Comparison of ENCODE assay signal across 8 cellular contexts in the genomic region with DNA sequence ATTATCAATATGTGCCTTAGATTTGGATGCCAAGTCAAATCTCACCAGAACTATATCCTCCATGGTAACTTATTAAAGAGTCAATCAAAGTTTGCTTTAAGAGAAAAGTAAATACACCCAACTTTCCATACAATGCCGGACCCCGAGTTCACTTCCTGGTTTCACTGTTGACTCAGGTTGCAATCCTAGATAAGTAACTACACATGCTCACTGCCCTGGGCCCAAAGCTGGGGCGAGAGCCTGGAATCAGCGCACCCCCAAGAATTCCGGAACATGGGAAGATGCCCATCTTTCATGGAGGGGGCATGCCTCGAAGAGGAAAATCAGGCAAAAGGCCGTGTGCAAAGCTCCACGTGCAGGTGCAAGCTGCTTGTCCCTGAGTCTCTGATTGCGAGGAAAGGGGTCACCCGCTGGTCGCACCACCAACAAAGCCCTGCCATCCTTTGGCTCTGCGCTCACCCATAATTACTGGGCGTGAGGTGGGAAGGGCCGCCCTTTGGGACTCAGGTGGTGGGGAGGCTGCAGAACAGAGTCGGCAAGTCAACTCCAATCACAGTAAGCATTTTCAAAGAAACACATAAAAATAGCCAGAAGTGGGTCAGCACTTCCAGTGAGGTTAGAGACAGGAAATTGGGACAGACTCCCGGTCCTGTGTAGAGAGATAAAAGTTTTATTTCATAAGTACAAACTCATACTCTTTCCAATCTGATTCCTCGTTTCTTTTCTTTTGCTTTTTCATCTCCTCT.
A peak's percentile ranks its signal among the peaks of the same experiment; 100 is the strongest.
DNase-seq lines count a peak whose midpoint lies in the region; ATAC-seq and TF ChIP-seq lines count a peak whose summit lies in the region.

No MANE protein-coding gene starts in this region.

- peak overlapping the region; percentile 50 for H3K4me3 Mint-ChIP-seq in T-helper 1 cell treated with Interleukin-12 subunit alpha and Interleukin-12 subunit beta and Interleukin-4 antibody, amounts not matched to agents 30 μg/mL and 1 μg/mL, for 36 hours
- H3K4me3 Mint-ChIP-seq in activated CD4-positive, alpha-beta memory T cell treated with anti-CD3 and anti-CD28 coated beads, Interleukin-2, amount 10 ng/mL, durations not matched to agents 7 days and 5 days = no peak overlapping the region

- POLR2A ChIA-PET in activated CD4-positive, alpha-beta memory T cell treated with anti-CD3 and anti-CD28 coated beads, Interleukin-2, amount 10 ng/mL, durations not matched to agents 7 days and 5 days (lab: Charles Lee) = interaction anchor here (2.2 to 5.3 kb wide), 4 partner anchors 19 to 360 kb away, joined by 8 to 50 read pairs (median 21); no protein-coding TSS in a partner anchor

- H3K9me3 Mint-ChIP-seq in T-helper 1 cell treated with Interleukin-12 subunit alpha and Interleukin-12 subunit beta and Interleukin-4 antibody, amounts not matched to agents 30 μg/mL and 1 μg/mL, for 36 hours = no peaks in the 10 kb centered on the region
- H3K9me3 Mint-ChIP-seq in activated CD4-positive, alpha-beta memory T cell treated with anti-CD3 and anti-CD28 coated beads, Interleukin-2, amount 10 ng/mL, durations not matched to agents 7 days and 5 days = no peaks in the 10 kb centered on the region

- WGBS in testis, 2 donors = 51 to 54% methylated on average over 16 to 17 of the region's 17 CpGs

- H3K27ac Mint-ChIP-seq in T-helper 1 cell treated with Interleukin-12 subunit alpha and Interleukin-12 subunit beta and Interleukin-4 antibody, amounts not matched to agents 30 μg/mL and 1 μg/mL, for 36 hours = peak overlapping the region; percentile 91
- peak overlapping the region; percentile 57 for H3K27ac Mint-ChIP-seq in activated CD4-positive, alpha-beta memory T cell treated with anti-CD3 and anti-CD28 coated beads, Interleukin-2, amount 10 ng/mL, durations not matched to agents 7 days and 5 days

- no peak for DNase-seq in T-helper 1 cell
- no peak for DNase-seq in activated CD4-positive, alpha-beta memory T cell treated with anti-CD3 and anti-CD28 coated beads, Interleukin-2, amount 10 ng/mL, durations not matched to agents 7 days and 5 days
- peak; percentile 66 for DNase-seq in kidney tubule cell (ENCODE audit: low spot score)
- peak; percentile 18 for DNase-seq in testis
- no peak for DNase-seq in superior temporal gyrus (ENCODE audit: extremely low spot score)
- DNase-seq in stimulated activated CD4-positive, alpha-beta T cell treated with anti-CD3 and anti-CD28 coated beads, Interleukin-4, amount 100 ng/mL, for 24 hours = no peak

- peak overlapping the region in 1 of 2 donors; percentile 71 for H3K27ac ChIP-seq in testis

- CTCF ChIA-PET in activated CD4-positive, alpha-beta memory T cell treated with anti-CD3 and anti-CD28 coated beads, Interleukin-2, amount 10 ng/mL, durations not matched to agents 7 days and 5 days (lab: Charles Lee) = no interaction called here

- peaks cover 2% of the 10 kb centered on the region for H3K36me3 Mint-ChIP-seq in T-helper 1 cell treated with Interleukin-12 subunit alpha and Interleukin-12 subunit beta and Interleukin-4 antibody, amounts not matched to agents 30 μg/mL and 1 μg/mL, for 36 hours (ENCODE audit: low read depth)
- peaks cover 4% of the 10 kb centered on the region for H3K36me3 Mint-ChIP-seq in activated CD4-positive, alpha-beta memory T cell treated with anti-CD3 and anti-CD28 coated beads, Interleukin-2, amount 10 ng/mL, durations not matched to agents 7 days and 5 days (ENCODE audit: low read depth)

- H3K4me1 ChIP-seq in testis = peaks cover 35% of the 10 kb centered on the region

- ATAC-seq in HG03045 (IDR thresholded peaks at IDR 0.05; ENCODE audit: unreplicated experiment) = no peak

- TF ChIP-seq POLR2A in testis (IDR thresholded peaks at IDR 0.05) = no peak

- TF ChIP-seq CTCF in testis (IDR thresholded peaks at IDR 0.05) = no peak

- no peaks in the 10 kb centered on the region for H3K9me3 ChIP-seq in testis

- no peaks in the 10 kb centered on the region for H3K27me3 Mint-ChIP-seq in T-helper 1 cell treated with Interleukin-12 subunit alpha and Interleukin-12 subunit beta and Interleukin-4 antibody, amounts not matched to agents 30 μg/mL and 1 μg/mL, for 36 hours (ENCODE audit: low read depth)
- H3K27me3 Mint-ChIP-seq in activated CD4-positive, alpha-beta memory T cell treated with anti-CD3 and anti-CD28 coated beads, Interleukin-2, amount 10 ng/mL, durations not matched to agents 7 days and 5 days = no peaks in the 10 kb centered on the region

- intact Hi-C loops in testis (cut with DNase I; ENCODE audit: low total_unique reads) = no loop called here

- H3K4me3 ChIP-seq in testis = no peak overlapping the region

- H3K27me3 ChIP-seq in testis = no peaks in the 10 kb centered on the region

- H3K4me1 Mint-ChIP-seq in T-helper 1 cell treated with Interleukin-12 subunit alpha and Interleukin-12 subunit beta and Interleukin-4 antibody, amounts not matched to agents 30 μg/mL and 1 μg/mL, for 36 hours (ENCODE audit: low read depth) = peaks cover 67% of the 10 kb centered on the region
- H3K4me1 Mint-ChIP-seq in activated CD4-positive, alpha-beta memory T cell treated with anti-CD3 and anti-CD28 coated beads, Interleukin-2, amount 10 ng/mL, durations not matched to agents 7 days and 5 days = peaks cover 74% of the 10 kb centered on the region

- H3K36me3 ChIP-seq in testis (ENCODE audit: low read depth, missing control alignments) = no peaks in the 10 kb centered on the region

Comparison
In these comparisons a context has a peak if more than half of its experiments do, and no peak if none do; other contexts are left out.
1. DNase-seq: peak in kidney tubule cell (single experiment) and testis (single experiment); none in T-helper 1 cell (0 of 5), activated CD4-positive, alpha-beta memory T cell treated with anti-CD3 and anti-CD28 coated beads, Interleukin-2, amount 10 ng/mL, durations not matched to agents 7 days and 5 days (single experiment), superior temporal gyrus (single experiment) and stimulated activated CD4-positive, alpha-beta T cell treated with anti-CD3 and anti-CD28 coated beads, Interleukin-4, amount 100 ng/mL, for 24 hours (single experiment).